Comparison of ENCODE assay signal across 19 cellular contexts in the genomic region with DNA sequence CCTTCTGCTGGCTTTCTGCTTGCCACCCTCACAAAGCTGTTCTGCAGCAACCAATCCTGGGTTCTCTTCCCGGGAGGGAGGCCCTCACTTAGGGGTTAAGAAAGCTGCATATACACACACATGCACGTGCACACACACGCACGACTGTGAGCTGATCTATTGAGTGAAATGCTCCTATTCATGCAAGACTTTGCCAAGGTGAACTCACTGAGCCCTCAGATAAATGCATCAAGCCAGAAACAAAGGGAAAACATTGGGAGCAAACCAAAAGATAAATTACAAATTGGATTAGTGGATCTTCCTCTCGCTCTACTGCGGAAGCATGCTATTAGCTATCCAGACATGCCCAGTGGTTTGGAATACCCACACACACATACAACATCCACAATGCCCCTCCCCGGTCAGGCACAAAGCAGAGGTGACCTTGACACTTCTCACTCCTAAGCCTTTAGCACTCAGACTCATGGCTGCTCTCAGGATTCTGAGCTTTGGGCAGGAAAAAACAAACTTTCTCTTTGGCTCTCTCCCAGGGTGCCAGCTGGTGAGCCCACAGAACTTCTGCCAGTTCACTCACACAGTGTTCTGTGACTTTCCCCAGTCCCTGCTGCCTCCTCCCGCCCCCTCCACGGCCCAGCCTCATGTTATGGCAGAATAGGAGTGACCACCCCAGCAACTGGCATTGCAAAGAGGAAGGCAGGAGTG.
DNase-seq lines count a peak whose midpoint lies in the region; ATAC-seq and TF ChIP-seq lines count a peak whose summit lies in the region.
"Had no signal": no experiment of that assay in that cellular context is flagged by ENCODE, and none has a peak within 500 bp of the region (broad histone marks: within the 10 kb centered on the region; RNA-seq: fewer than 3 reads in every experiment).

No MANE protein-coding gene starts in this region.

- H3K9me3 ChIP-seq in MG63 = no peaks in the 10 kb centered on the region
- H3K9me3 ChIP-seq in right lobe of liver = no peaks in the 10 kb centered on the region
- no peaks in the 10 kb centered on the region for H3K9me3 ChIP-seq in testis
- H3K9me3 ChIP-seq: HAP-1, SJSA1, transverse colon had no signal

- H3K27me3 ChIP-seq in MG63 (no peaks in the 10 kb centered on the region), right lobe of liver (no peaks in the 10 kb centered on the region), testis (no peaks in the 10 kb centered on the region), foreskin keratinocyte (peaks cover 9% of the 10 kb centered on the region)
- H3K27me3 ChIP-seq: brain microvascular endothelial cell, SJSA1, transverse colon had no signal

- 39% methylated on average over 9 of the region's 9 CpGs for WGBS in right lobe of liver (ENCODE audit: insufficient coverage, low coverage, low lambda C conversion rate, missing lambda C conversion rate)
- WGBS in testis, 2 donors = 39 to 42% methylated on average over 9 of the region's 9 CpGs

- no peak for TF ChIP-seq CTCF in right lobe of liver (IDR thresholded peaks at IDR 0.05)
- no peak for TF ChIP-seq CTCF in testis (IDR thresholded peaks at IDR 0.05)
- no peak for TF ChIP-seq CTCF in foreskin keratinocyte (conservative IDR thresholded peaks at IDR 0.05)

- TF ChIP-seq POLR2A in right lobe of liver (IDR thresholded peaks at IDR 0.05) (no peak), testis (IDR thresholded peaks at IDR 0.05) (no peak)

- no peaks in the 10 kb centered on the region for H3K36me3 ChIP-seq in MG63
- no peaks in the 10 kb centered on the region for H3K36me3 ChIP-seq in right lobe of liver
- no peaks in the 10 kb centered on the region for H3K36me3 ChIP-seq in testis (ENCODE audit: low read depth, missing control alignments)
- H3K36me3 ChIP-seq: brain microvascular endothelial cell, HAP-1, SJSA1, transverse colon had no signal

- H3K4me1 ChIP-seq in right lobe of liver = peaks cover 0 to 11% (median 3%) of the 10 kb centered on the region in 4 donors
- H3K4me1 ChIP-seq in testis = peaks cover 18% of the 10 kb centered on the region
- H3K4me1 ChIP-seq in foreskin keratinocyte = no peaks in the 10 kb centered on the region
- H3K4me1 ChIP-seq: HAP-1, SJSA1, transverse colon had no signal

- ATAC-seq in right lobe of liver (peak; percentile 77 to 84 (median 80)), foreskin keratinocyte (no peak)
- ATAC-seq: activated CD4-positive, alpha-beta T cell treated with anti-CD3 and anti-CD28 coated beads for 36 hours; naive thymus-derived CD4-positive, alpha-beta T cell had no signal

- intact Hi-C loops in right lobe of liver (cut with DNase I) (no loop called here), testis (cut with DNase I; ENCODE audit: low total_unique reads) (no loop called here)

- DNase-seq in MG63 = peak; percentile 5
- peak; percentile 68 for DNase-seq in cerebellar cortex (ENCODE audit: low spot score)
- peak in 1 of 3 donors; percentile 71 for DNase-seq in right lobe of liver
- peak; percentile 27 for DNase-seq in testis
- DNase-seq in foreskin keratinocyte = no peak
- no peak for DNase-seq in mesenteric fat pad (ENCODE audit: low spot score)
- no peak for DNase-seq in stimulated activated CD4-positive, alpha-beta T cell treated with anti-CD3 and anti-CD28 coated beads, Interleukin-15, amount 100 ng/mL, for 24 hours
- DNase-seq: activated CD4-positive, alpha-beta T cell treated with anti-CD3 and anti-CD28 coated beads for 36 hours; AML-193; brain microvascular endothelial cell; naive thymus-derived CD4-positive, alpha-beta T cell; NCI-H1105 treated with DMSO at 0.1 percent for 48 hours; PC-9; stimulated activated CD4-positive, alpha-beta T cell treated with anti-CD3 and anti-CD28 coated beads, Interleukin-1b, Interleukin-23, amount 100 ng/mL, for 48 hours; stimulated activated naive CD4-positive, alpha-beta T cell treated with Interleukin-2 at 50 U/mL for 16 hours; transverse colon had no signal

- H3K27ac ChIP-seq in right lobe of liver (peak overlapping the region in 1 of 3 donors; percentile 37), testis (no peak overlapping the region), foreskin keratinocyte (no peak overlapping the region)
- H3K27ac ChIP-seq: brain microvascular endothelial cell, hepatocyte, PC-9, SJSA1, transverse colon had no signal

- H3K4me3 ChIP-seq in MG63 (no peak overlapping the region), right lobe of liver (no peak overlapping the region), testis (no peak overlapping the region)
- H3K4me3 ChIP-seq: HAP-1, hepatocyte, PC-9, SJSA1, transverse colon had no signal

Comparison
In these comparisons a context has a peak if more than half of its experiments do, and no peak if none do; other contexts are left out.
1. DNase-seq: peak in MG63 (single experiment), cerebellar cortex (single experiment) and testis (single experiment); none in foreskin keratinocyte (0 of 2), mesenteric fat pad (single experiment) and stimulated activated CD4-positive, alpha-beta T cell treated with anti-CD3 and anti-CD28 coated beads, Interleukin-15, amount 100 ng/mL, for 24 hours (single experiment).